Comparison of ENCODE assay signal across 8 cellular contexts in the genomic region with DNA sequence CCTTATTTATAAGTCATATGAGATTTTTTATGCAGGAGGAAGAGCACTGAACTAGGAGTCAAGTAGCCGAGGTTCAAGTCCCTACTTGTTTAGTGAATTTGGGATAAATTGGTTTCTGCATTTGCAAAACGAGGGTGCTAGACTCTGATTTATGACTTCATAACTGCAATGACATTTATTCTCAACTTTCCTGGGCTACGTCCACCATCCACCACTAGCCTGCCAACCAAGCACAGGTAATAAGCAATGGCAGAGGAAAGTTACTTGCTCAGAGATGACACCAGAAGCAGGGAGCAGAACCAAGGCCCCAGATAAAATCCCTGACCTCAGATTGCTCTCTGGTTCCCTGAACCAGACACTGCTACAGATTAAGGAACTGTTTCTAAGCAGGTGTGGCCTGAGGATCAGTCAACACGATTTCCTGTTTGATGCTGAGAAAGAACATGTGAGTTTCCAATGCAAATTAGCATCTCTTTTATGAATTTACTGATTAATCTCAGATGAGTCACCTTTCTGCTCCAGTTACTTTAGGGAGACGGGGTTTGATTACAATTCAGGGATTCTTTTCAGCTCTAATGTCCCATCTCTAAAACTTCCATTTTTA. TPM values are rescaled to one million over a fixed set of nuclear protein-coding genes. Genes with fewer than 3 reads are reported as not detected.
DNase-seq lines count a peak whose midpoint lies in the region; ATAC-seq and TF ChIP-seq lines count a peak whose summit lies in the region.

No MANE protein-coding gene starts in this region.

- no peaks in the 10 kb centered on the region for H3K27me3 Mint-ChIP-seq in activated B cell treated with CpG ODN at 0.5 μM for 24 hours
- H3K27me3 Mint-ChIP-seq in activated CD4-positive, alpha-beta memory T cell treated with anti-CD3 and anti-CD28 coated beads for 36 hours = peaks cover 3% of the 10 kb centered on the region

- no peak for TF ChIP-seq CTCF in BE2C (IDR thresholded peaks at IDR 0.05; ENCODE audit: low read depth, low read length)
- TF ChIP-seq CTCF in activated B cell treated with CpG ODN at 0.5 μM for 24 hours (IDR thresholded peaks at IDR 0.05) = no peak

- no peak overlapping the region for H3K4me3 ChIP-seq in BE2C (ENCODE audit: low read depth, low read length)

- CTCF ChIA-PET in activated B cell treated with CpG ODN at 0.5 μM for 24 hours (lab: Charles Lee) = no interaction called here
- CTCF ChIA-PET in activated CD4-positive, alpha-beta memory T cell treated with anti-CD3 and anti-CD28 coated beads for 36 hours (lab: Charles Lee) = no interaction called here

- POLR2A ChIA-PET in activated B cell treated with CpG ODN at 0.5 μM for 24 hours (lab: Charles Lee) = interaction anchor here (0.7 to 1.6 kb wide), 2 partner anchors 57 to 1238 kb away, joined by 3 to 4 read pairs; no protein-coding TSS in a partner anchor
- POLR2A ChIA-PET in activated CD4-positive, alpha-beta memory T cell treated with anti-CD3 and anti-CD28 coated beads for 36 hours (lab: Charles Lee) = no interaction called here

- H3K36me3 ChIP-seq in BE2C = no peaks in the 10 kb centered on the region

- no peaks in the 10 kb centered on the region for H3K27me3 ChIP-seq in BE2C

- no peaks in the 10 kb centered on the region for H3K36me3 Mint-ChIP-seq in activated B cell treated with CpG ODN at 0.5 μM for 24 hours (ENCODE audit: low read depth)
- H3K36me3 Mint-ChIP-seq in activated CD4-positive, alpha-beta memory T cell treated with anti-CD3 and anti-CD28 coated beads for 36 hours = no peaks in the 10 kb centered on the region

- H3K9me3 Mint-ChIP-seq in activated B cell treated with CpG ODN at 0.5 μM for 24 hours = no peaks in the 10 kb centered on the region
- H3K9me3 Mint-ChIP-seq in activated CD4-positive, alpha-beta memory T cell treated with anti-CD3 and anti-CD28 coated beads for 36 hours = no peaks in the 10 kb centered on the region

- DNase-seq in BE2C = peak; percentile 7
- peak; percentile 19 for DNase-seq in GM19238 (ENCODE audit: insufficient read length, low spot score)
- DNase-seq in activated B cell treated with CpG ODN at 0.5 μM for 24 hours = peak; percentile 21
- DNase-seq in NCI-H146 treated with DMSO at 0.1 percent for 48 hours (lab: John Stamatoyannopoulos, UW; ENCODE audit: unreplicated experiment) = no peak
- DNase-seq in activated CD4-positive, alpha-beta memory T cell treated with anti-CD3 and anti-CD28 coated beads for 36 hours = no peak
- no peak for DNase-seq in GOT3 (lab: John Stamatoyannopoulos, UW)
- no peak for DNase-seq in NCI-H2227 treated with DMSO at 0.1 percent for 48 hours (lab: John Stamatoyannopoulos, UW)

- intact Hi-C loops in activated B cell treated with CpG ODN at 0.5 μM for 24 hours (cut with micrococcal nuclease) = loop anchor here (1.0 to 5.0 kb wide), 5 partner anchors 9 to 119 kb away; no protein-coding TSS in a partner anchor
- intact Hi-C loops in activated CD4-positive, alpha-beta memory T cell treated with anti-CD3 and anti-CD28 coated beads for 36 hours (cut with micrococcal nuclease) = no loop called here

- peaks cover 57% of the 10 kb centered on the region for H3K4me1 Mint-ChIP-seq in activated B cell treated with CpG ODN at 0.5 μM for 24 hours
- no peaks in the 10 kb centered on the region for H3K4me1 Mint-ChIP-seq in activated CD4-positive, alpha-beta memory T cell treated with anti-CD3 and anti-CD28 coated beads for 36 hours (ENCODE audit: low read depth)

- peak; percentile 70 for ATAC-seq in HG03066 (IDR thresholded peaks at IDR 0.05; ENCODE audit: low read depth, unreplicated experiment)
- ATAC-seq in activated B cell treated with CpG ODN at 0.5 μM for 24 hours (ENCODE audit: low read depth) = peak; percentile 82

- no peaks in the 10 kb centered on the region for H3K4me1 ChIP-seq in BE2C

- H3K9me3 ChIP-seq in BE2C = no peaks in the 10 kb centered on the region

- peak overlapping the region; percentile 82 for H3K27ac Mint-ChIP-seq in activated B cell treated with CpG ODN at 0.5 μM for 24 hours
- no peak overlapping the region for H3K27ac Mint-ChIP-seq in activated CD4-positive, alpha-beta memory T cell treated with anti-CD3 and anti-CD28 coated beads for 36 hours

- peak overlapping the region; percentile 45 for H3K4me3 Mint-ChIP-seq in activated B cell treated with CpG ODN at 0.5 μM for 24 hours
- H3K4me3 Mint-ChIP-seq in activated CD4-positive, alpha-beta memory T cell treated with anti-CD3 and anti-CD28 coated beads for 36 hours = no peak overlapping the region

RNA-seq across cellular contexts. Expression of a gene that starts 52.7 kb away (rescaled TPM):
- polyA plus RNA-seq in BE2C (2012; ENCODE audit: insufficient read depth, insufficient read length, low read depth) = 0.85 TPM
- 4.6 TPM in 2 replicates for total RNA-seq in activated B cell treated with CpG ODN at 0.5 μM for 24 hours
- not detected for total RNA-seq in activated CD4-positive, alpha-beta memory T cell treated with anti-CD3 and anti-CD28 coated beads for 36 hours

Comparison
In these comparisons a context has a peak if more than half of its experiments do, and no peak if none do; other contexts are left out.
1. DNase-seq: peak in BE2C (single experiment), GM19238 (single experiment) and activated B cell treated with CpG ODN at 0.5 μM for 24 hours (single experiment); none in NCI-H146 treated with DMSO at 0.1 percent for 48 hours (single experiment), activated CD4-positive, alpha-beta memory T cell treated with anti-CD3 and anti-CD28 coated beads for 36 hours (single experiment), GOT3 (single experiment) and NCI-H2227 treated with DMSO at 0.1 percent for 48 hours (single experiment).